ENCODE assay signal across 25 cellular contexts in genomic region chr1:93824869-93825268, GRCh38. TPM values are rescaled to one million over a fixed set of nuclear protein-coding genes. Genes with fewer than 3 reads are reported as not detected.
A peak's percentile ranks its signal among the peaks of the same experiment; 100 is the strongest.
DNase-seq lines count a peak whose midpoint lies in the region; FAIRE-seq and TF ChIP-seq lines count a peak whose summit lies in the region.
"Had no signal": no experiment of that assay in that cellular context is flagged by ENCODE, and none has a peak within 500 bp of the region (broad histone marks: within the 10 kb centered on the region; RNA-seq: fewer than 3 reads in every experiment).

No MANE protein-coding gene starts in this region.

- H3K27me3 ChIP-seq in BLaER1 treated with 17β-estradiol and CSF1 and Interleukin-3, amounts not matched to agents 10 nM and 100 nM: no peaks in the 10 kb centered on the region
- H3K27me3 ChIP-seq in astrocyte (ENCODE audit: insufficient read depth, low read length) (no peaks in the 10 kb centered on the region), mesendoderm (ENCODE audit: insufficient read depth, low read length, poor library complexity) (no peaks in the 10 kb centered on the region)

- H3K27ac Mint-ChIP-seq in astrocyte (ENCODE audit: unreplicated experiment): no peak overlapping the region
- H3K27ac Mint-ChIP-seq: CD4-positive, alpha-beta memory T cell; HFFc6 had no signal

- no peak overlapping the region for H3K4me3 ChIP-seq in BLaER1 treated with 17β-estradiol and CSF1 and Interleukin-3, amounts not matched to agents 10 nM and 100 nM
- H3K4me3 ChIP-seq in astrocyte (ENCODE audit: insufficient read depth, low read depth, low read length): no peak overlapping the region
- H3K4me3 ChIP-seq in mesendoderm (ENCODE audit: low read length): no peak overlapping the region
- H3K4me3 ChIP-seq: A549, HAP-1, K562 had no signal

- peak; percentile 71 for DNase-seq in NCI-H1092 treated with DMSO at 0.1 percent for 48 hours (lab: John Stamatoyannopoulos, UW)
- peak; percentile 53 for DNase-seq in astrocyte (ENCODE audit: low read depth)
- DNase-seq in mesendoderm: no peak
- no peak for DNase-seq in activated effector memory CD4-positive, alpha-beta T cell treated with anti-CD3 and anti-CD28 coated beads, Interleukin-2, amount 50 U/mL, for 16 hours
- no peak for DNase-seq in GM19240 (ENCODE audit: insufficient read length, low spot score)
- DNase-seq in islet precursor cell: no peak
- DNase-seq: AML-193; C1 segment of cervical spinal cord; Caco-2; CD4-positive, alpha-beta memory T cell; GOT3; HFFc6; Kasumi-1; NCI-H1105 treated with DMSO at 0.1 percent for 48 hours; NCI-H146; NCI-H2081; NCI-H446 treated with DMSO at 0.1 percent for 48 hours; NCI-H526; NCI-H82; SHP77 treated with DMSO at 0.1 percent for 48 hours had no signal

- no peak for FAIRE-seq in astrocyte (lab: Jason Lieb, UNC)
- FAIRE-seq: A549, HTR-8/SVneo, K562 had no signal

- no peak overlapping the region for H2AFZ ChIP-seq in astrocyte (ENCODE audit: low read depth, low read length)

- H3K9ac ChIP-seq in BLaER1 treated with 17β-estradiol and CSF1 and Interleukin-3, amounts not matched to agents 10 nM and 100 nM: no peak overlapping the region
- H3K9ac ChIP-seq in astrocyte (ENCODE audit: low read length) (no peak overlapping the region), mesendoderm (ENCODE audit: low read length) (no peak overlapping the region)

- peak overlapping the region; percentile 18 for H2AK5ac ChIP-seq in mesendoderm (ENCODE audit: low read length)

- no peak overlapping the region for H3K4ac ChIP-seq in mesendoderm (ENCODE audit: low read depth, low read length)

- H3K27me3 Mint-ChIP-seq in astrocyte (ENCODE audit: low read depth, unreplicated experiment): peaks cover 4% of the 10 kb centered on the region
- H3K27me3 Mint-ChIP-seq: CD4-positive, alpha-beta memory T cell had no signal

- H3K36me3 ChIP-seq in BLaER1 treated with 17β-estradiol and CSF1 and Interleukin-3, amounts not matched to agents 10 nM and 100 nM: peaks cover 0 to 53% (median 0%) of the 10 kb centered on the region in 11 experiments; a peak in 7 of 22 replicates
- no peaks in the 10 kb centered on the region for H3K36me3 ChIP-seq in astrocyte (ENCODE audit: insufficient read depth, low read length)
- H3K36me3 ChIP-seq in mesendoderm (ENCODE audit: control insufficient read depth, insufficient read depth, low read length): no peaks in the 10 kb centered on the region
- H3K36me3 ChIP-seq: HAP-1 had no signal

- H4K5ac ChIP-seq in mesendoderm (ENCODE audit: low read length): no peak overlapping the region

- no peaks in the 10 kb centered on the region for H3K79me1 ChIP-seq in mesendoderm (ENCODE audit: low read length)

- peaks cover 26% of the 10 kb centered on the region for H3K4me1 Mint-ChIP-seq in astrocyte (ENCODE audit: low read depth, unreplicated experiment)
- H3K4me1 Mint-ChIP-seq: CD4-positive, alpha-beta memory T cell had no signal

- peaks cover 4% of the 10 kb centered on the region for H3K36me3 Mint-ChIP-seq in astrocyte (ENCODE audit: low read depth, unreplicated experiment)
- H3K36me3 Mint-ChIP-seq: CD4-positive, alpha-beta memory T cell had no signal

- H2BK120ac ChIP-seq in mesendoderm (ENCODE audit: low read depth, low read length): no peak overlapping the region

- peak overlapping the region in 8 of 11 experiments; percentile 2 to 89 (median 40); a peak in 13 of 22 replicates for H3K4me2 ChIP-seq in BLaER1 treated with 17β-estradiol and CSF1 and Interleukin-3, amounts not matched to agents 10 nM and 100 nM
- no peak overlapping the region for H3K4me2 ChIP-seq in astrocyte (ENCODE audit: low read length)
- no peak overlapping the region for H3K4me2 ChIP-seq in mesendoderm (ENCODE audit: low read length)
- H3K4me2 ChIP-seq: A549 had no signal

- H3K27ac ChIP-seq in BLaER1 treated with 17β-estradiol and CSF1 and Interleukin-3, amounts not matched to agents 10 nM and 100 nM: peak overlapping the region in 8 of 11 experiments; percentile 37 to 99 (median 51); a peak in 13 of 22 replicates
- H3K27ac ChIP-seq in astrocyte (ENCODE audit: low read depth, low read length) (no peak overlapping the region), mesendoderm (ENCODE audit: low read depth, low read length) (no peak overlapping the region)
- H3K27ac ChIP-seq: A549 had no signal

- H2BK15ac ChIP-seq in mesendoderm (replicated peaks; ENCODE audit: low read depth): no peak overlapping the region

- no CpG with 5 or more reads among the region's 7 CpGs for WGBS in mesendoderm (ENCODE audit: extremely low coverage, insufficient coverage, low lambda C conversion rate)

- no peak overlapping the region for H3K18ac ChIP-seq in mesendoderm (ENCODE audit: low read length)

- no peaks in the 10 kb centered on the region for H4K20me1 ChIP-seq in BLaER1 treated with 17β-estradiol and CSF1 and Interleukin-3, amounts not matched to agents 10 nM and 100 nM
- no peaks in the 10 kb centered on the region for H4K20me1 ChIP-seq in astrocyte (ENCODE audit: insufficient read depth, low read length)

- no peak overlapping the region for H3K23ac ChIP-seq in mesendoderm (ENCODE audit: low read length)

- peaks cover 17 to 97% (median 71%) of the 10 kb centered on the region in 10 experiments; a peak in 19 of 20 replicates for H3K4me1 ChIP-seq in BLaER1 treated with 17β-estradiol and CSF1 and Interleukin-3, amounts not matched to agents 10 nM and 100 nM
- H3K4me1 ChIP-seq in astrocyte (ENCODE audit: insufficient read depth, low read length) (peaks cover 9% of the 10 kb centered on the region), mesendoderm (ENCODE audit: control insufficient read depth, low read depth, low read length) (peaks cover 21% of the 10 kb centered on the region)

- no peak overlapping the region for H3K56ac ChIP-seq in mesendoderm (ENCODE audit: low read length)

- no peaks in the 10 kb centered on the region for H3K9me3 Mint-ChIP-seq in astrocyte (ENCODE audit: unreplicated experiment)
- H3K9me3 Mint-ChIP-seq: CD4-positive, alpha-beta memory T cell; HFFc6 had no signal

- no peak overlapping the region for H2BK5ac ChIP-seq in mesendoderm (ENCODE audit: low read length)

- H3K79me2 ChIP-seq in astrocyte (ENCODE audit: insufficient read depth, low read length) (no peaks in the 10 kb centered on the region), mesendoderm (ENCODE audit: control insufficient read depth, insufficient read depth, low read length) (no peaks in the 10 kb centered on the region)

- no peak for TF ChIP-seq CTCF in astrocyte (IDR thresholded peaks at IDR 0.05; ENCODE audit: insufficient read depth, low read depth, low read length)

- H3K9me3 ChIP-seq in BLaER1 treated with 17β-estradiol and CSF1 and Interleukin-3, amounts not matched to agents 10 nM and 100 nM (replicated peaks in 1 of 11): peaks cover 0 to 23% (median 4%) of the 10 kb centered on the region in 11 experiments; a peak in 15 of 22 replicates
- H3K9me3 ChIP-seq in astrocyte (ENCODE audit: insufficient read depth, low read depth, low read length): no peaks in the 10 kb centered on the region
- H3K9me3 ChIP-seq: A549, Caco-2, HAP-1 had no signal

- H3K4me3 Mint-ChIP-seq in astrocyte (ENCODE audit: unreplicated experiment): no peak overlapping the region
- H3K4me3 Mint-ChIP-seq: CD4-positive, alpha-beta memory T cell; HFFc6 had no signal

- H4K8ac ChIP-seq in mesendoderm (ENCODE audit: low read depth, low read length): no peak overlapping the region

RNA-seq across cellular contexts. Expression of gene DNTTIP2, which starts 54.1 kb away (rescaled TPM):
- total RNA-seq in astrocyte: 47.5 and 55.3 TPM in 2 replicates
- polyA plus RNA-seq in mesendoderm (2013, experiment 1 of 2): 132 TPM
- 129 TPM for polyA plus RNA-seq in mesendoderm (2013, experiment 2 of 2)

Comparison
In these comparisons a context has a peak if more than half of its experiments do, and no peak if none do; other contexts are left out.
1. H3K27ac ChIP-seq: peak in BLaER1 treated with 17β-estradiol and CSF1 and Interleukin-3, amounts not matched to agents 10 nM and 100 nM (8 of 11); none in astrocyte (single experiment) and mesendoderm (single experiment).
2. H3K4me2 ChIP-seq: peak in BLaER1 treated with 17β-estradiol and CSF1 and Interleukin-3, amounts not matched to agents 10 nM and 100 nM (8 of 11); none in astrocyte (single experiment) and mesendoderm (single experiment).
3. DNase-seq: peak in NCI-H1092 treated with DMSO at 0.1 percent for 48 hours (single experiment) and astrocyte (single experiment); none in mesendoderm (single experiment), activated effector memory CD4-positive, alpha-beta T cell treated with anti-CD3 and anti-CD28 coated beads, Interleukin-2, amount 50 U/mL, for 16 hours (single experiment), GM19240 (single experiment) and islet precursor cell (single experiment).